ENCODE assay signal across 1 cellular context in the genomic region with DNA sequence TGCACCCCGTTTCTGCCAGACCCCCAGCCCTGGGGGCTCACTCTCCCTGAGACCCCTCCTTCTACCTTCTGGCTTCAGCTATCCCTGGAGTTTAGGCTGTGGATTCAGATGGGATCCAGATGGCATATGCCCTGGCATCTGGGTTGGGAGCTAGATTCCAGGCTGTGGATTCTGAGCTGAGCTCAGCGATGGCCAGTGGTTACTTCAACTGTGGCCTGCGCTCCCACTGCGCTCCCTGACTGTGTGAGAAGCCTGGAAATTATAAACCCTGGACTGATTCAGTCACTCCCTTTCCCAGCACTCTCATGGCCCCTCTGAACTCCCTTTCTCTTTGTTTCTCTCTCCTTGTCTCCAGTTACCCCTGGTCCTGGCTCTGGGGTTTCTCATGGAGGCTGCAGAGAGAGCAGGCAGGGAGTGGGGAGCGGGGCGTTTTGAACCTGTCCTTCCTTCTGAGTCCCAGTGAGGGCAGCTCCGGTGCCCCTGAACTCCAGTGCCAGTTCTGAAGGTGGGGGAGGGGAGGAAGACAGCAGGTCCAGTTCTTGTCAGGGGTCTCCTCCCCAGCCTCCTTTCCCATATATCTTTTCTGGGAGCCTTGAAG.
TF ChIP-seq lines count a peak whose summit lies in the region.

No MANE protein-coding gene starts in this region.

TF ChIP-seq in GM23338, 12 proteins besides CTCF, POLR2A, EP300 and RAD21 (continued from another document):
- TF ChIP-seq ZNF462 (CRISPR knock-in tag; IDR thresholded peaks at IDR 0.05) (no peak), EZH2 (IDR thresholded peaks at IDR 0.05; ENCODE audit: low read depth, unreplicated experiment) (no peak), ZNF114 (CRISPR knock-in tag; IDR thresholded peaks at IDR 0.05) (no peak), EZH2phosphoT487 (IDR thresholded peaks at IDR 0.05; ENCODE audit: unreplicated experiment) (no peak), STAT1 (IDR thresholded peaks at IDR 0.05; ENCODE audit: unreplicated experiment) (no peak), NANOG (IDR thresholded peaks at IDR 0.05; ENCODE audit: borderline replicate concordance) (no peak), REST (IDR thresholded peaks at IDR 0.05; ENCODE audit: unreplicated experiment) (no peak)
